ENCODE assay signal across 10 cellular contexts in genomic region chr12:98440165-98440581, GRCh38.
DNase-seq lines count a peak whose midpoint lies in the region; ATAC-seq and TF ChIP-seq lines count a peak whose summit lies in the region.
"Had no signal": no experiment of that assay in that cellular context is flagged by ENCODE, and none has a peak within 500 bp of the region (broad histone marks: within the 10 kb centered on the region; RNA-seq: fewer than 3 reads in every experiment).

No MANE protein-coding gene starts in this region.

- no peaks in the 10 kb centered on the region for H3F3A ChIP-seq in SK-N-SH (replicated peaks; ENCODE audit: insufficient read depth)

- intact Hi-C loops in ascending aorta (cut with DNase I), result no loop called here
- intact Hi-C loops in tibial artery (cut with DNase I; ENCODE audit: low total_unique reads), result no loop called here

- no peak for TF ChIP-seq EP300 in SK-N-SH (IDR thresholded peaks at IDR 0.05; ENCODE audit: borderline replicate concordance in 1 of 2, low read depth in 1 of 2, low read length in 1 of 2)

- no peaks in the 10 kb centered on the region for H3K9me3 ChIP-seq in SK-N-SH
- H3K9me3 ChIP-seq in ascending aorta, result no peaks in the 10 kb centered on the region
- H3K9me3 ChIP-seq in tibial artery, result no peaks in the 10 kb centered on the region

- H2AFZ ChIP-seq in SK-N-SH (ENCODE audit: low read depth), result no peak overlapping the region

- TF ChIP-seq RAD21 in SK-N-SH (IDR thresholded peaks at IDR 0.05; ENCODE audit: low read length), result no peak

- 13% methylated on average over 1 of the region's 1 CpG for WGBS in SK-N-SH (ENCODE audit: low lambda C conversion rate)

- TF ChIP-seq CTCF in SK-N-SH (IDR thresholded peaks at IDR 0.05) (no peak), ascending aorta (IDR thresholded peaks at IDR 0.05) (no peak), tibial artery (IDR thresholded peaks at IDR 0.05) (no peak)

- DNase-seq in SK-N-SH (no peak), ascending aorta (ENCODE audit: low spot score in 2 of 2) (peak; percentile 44 to 85), islet precursor cell (peak; percentile 78), tibial artery (peak; percentile 83 to 86), activated gamma-delta T cell (lab: John Stamatoyannopoulos, UW) (no peak)
- no peak for DNase-seq in activated CD8-positive, alpha-beta memory T cell treated with anti-CD3 and anti-CD28 coated beads, Interleukin-2, amount 50 U/mL, for 48 hours
- DNase-seq: NCI-H1105 had no signal

- CTCF ChIA-PET in SK-N-SH (lab: Yijun Ruan, JAX), result interaction anchor here (0.6 to 1.5 kb wide), 3 partner anchors 15 to 249 kb away, joined by 3 to 4 read pairs (median 3); no protein-coding TSS in a partner anchor

- H4K20me1 ChIP-seq in SK-N-SH (ENCODE audit: insufficient read depth), result no peaks in the 10 kb centered on the region

- ATAC-seq in SK-N-SH treated with all-trans-retinoic acid at 6 μM for 48 hours, result peak; percentile 52; the same call in 2 of the 3 replicates
- ATAC-seq in HG02642 (IDR thresholded peaks at IDR 0.05; ENCODE audit: poor library complexity, unreplicated experiment), result no peak

- no peaks in the 10 kb centered on the region for H3K79me2 ChIP-seq in SK-N-SH (ENCODE audit: insufficient read depth)

- H3K9ac ChIP-seq in SK-N-SH, result no peak overlapping the region

- H3K4me1 ChIP-seq in SK-N-SH (ENCODE audit: control insufficient read depth in 1 of 2, insufficient read depth in 2 of 2, low read depth in 1 of 2, low read length in 1 of 2) (no peaks in the 10 kb centered on the region), ascending aorta (no peaks in the 10 kb centered on the region), tibial artery (peaks cover 0 to 10% (median 5%) of the 10 kb centered on the region in 4 donors)

- H3K36me3 ChIP-seq in SK-N-SH (replicated peaks in 1 of 2; ENCODE audit: control insufficient read depth in 1 of 2, insufficient read depth in 2 of 2, low read length in 1 of 2) (no peaks in the 10 kb centered on the region), ascending aorta (no peaks in the 10 kb centered on the region), tibial artery (peaks cover 0 to under 1% (median 0%) of the 10 kb centered on the region in 3 donors)

- H3K4me2 ChIP-seq in SK-N-SH, result no peak overlapping the region

- POLR2A ChIA-PET in SK-N-SH (lab: Yijun Ruan, JAX), result no interaction called here

- H3K27me3 ChIP-seq in SK-N-SH (ENCODE audit: insufficient read depth) (peaks cover 4% of the 10 kb centered on the region; the same call in 1 of the 2 replicates), ascending aorta (no peaks in the 10 kb centered on the region), tibial artery (no peaks in the 10 kb centered on the region)

- H3K27ac ChIP-seq in SK-N-SH (ENCODE audit: low read depth in 2 of 2, low read length in 1 of 2), result no peak overlapping the region
- H3K27ac ChIP-seq in ascending aorta, result peak overlapping the region in 1 of 2 donors; percentile 53
- H3K27ac ChIP-seq in tibial artery, result no peak overlapping the region
- H3K27ac ChIP-seq: 22Rv1 had no signal

- H3K4me3 ChIP-seq in SK-N-SH (ENCODE audit: low read depth in 2 of 2, low read length in 1 of 2) (no peak overlapping the region), ascending aorta (no peak overlapping the region), tibial artery (no peak overlapping the region)

- no peaks in the 10 kb centered on the region for H3K9me2 ChIP-seq in SK-N-SH

TF ChIP-seq in SK-N-SH treated with all-trans-retinoic acid at 6 μM for 48 hours, 23 proteins besides CTCF, POLR2A, EP300 and RAD21:
- TF ChIP-seq TCF4 (CRISPR knock-in tag; IDR thresholded peaks at IDR 0.05; ENCODE audit: borderline replicate concordance), result 0 out of 2 replicates have a peak, but pooled peaks have one; percentile 25
- peak; percentile 54 for TF ChIP-seq ISL1 (CRISPR knock-in tag; IDR thresholded peaks at IDR 0.05)
- TF ChIP-seq RARB (CRISPR knock-in tag; IDR thresholded peaks at IDR 0.05), result no peak
TF ChIP-seq in SK-N-SH treated with all-trans-retinoic acid at 6 μM for 48 hours: peak in this region for 2.

TF ChIP-seq in SK-N-SH, 30 proteins besides CTCF, POLR2A, EP300 and RAD21:
- TF ChIP-seq GABPA (IDR thresholded peaks at IDR 0.05; ENCODE audit: low read depth) (no peak), FOXM1 (IDR thresholded peaks at IDR 0.05; ENCODE audit: low read depth) (no peak)
- TF ChIP-seq, protein P1, sequence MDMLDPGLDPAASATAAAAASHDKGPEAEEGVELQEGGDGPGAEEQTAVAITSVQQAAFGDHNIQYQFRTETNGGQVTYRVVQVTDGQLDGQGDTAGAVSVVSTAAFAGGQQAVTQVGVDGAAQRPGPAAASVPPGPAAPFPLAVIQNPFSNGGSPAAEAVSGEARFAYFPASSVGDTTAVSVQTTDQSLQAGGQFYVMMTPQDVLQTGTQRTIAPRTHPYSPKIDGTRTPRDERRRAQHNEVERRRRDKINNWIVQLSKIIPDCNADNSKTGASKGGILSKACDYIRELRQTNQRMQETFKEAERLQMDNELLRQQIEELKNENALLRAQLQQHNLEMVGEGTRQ (IDR thresholded peaks at IDR 0.05; ENCODE audit: borderline replicate concordance, low read depth, low read length), result no peak
TF ChIP-seq in SK-N-SH: peak in this region for 0.

Comparison
In these comparisons a context has a peak if more than half of its experiments do, and no peak if none do; other contexts are left out.
1. DNase-seq: peak in ascending aorta (2 of 2), islet precursor cell (single experiment) and tibial artery (2 of 2); none in SK-N-SH (single experiment), activated CD8-positive, alpha-beta memory T cell treated with anti-CD3 and anti-CD28 coated beads, Interleukin-2, amount 50 U/mL, for 48 hours (single experiment) and activated gamma-delta T cell (single experiment).